ENCODE assay signal across 1 cellular context in genomic region chr2:196128749-196129148, GRCh38.
A peak's percentile ranks its signal among the peaks of the same experiment; 100 is the strongest.
TF ChIP-seq lines count a peak whose summit lies in the region.

No MANE protein-coding gene starts in this region.

TF ChIP-seq in K562, 482 proteins besides CTCF, POLR2A, EP300 and RAD21 (continues in another document):
- TF ChIP-seq CUX1 (CRISPR knock-in tag; IDR thresholded peaks at IDR 0.05) (no peak), TFE3 (CRISPR knock-in tag; IDR thresholded peaks at IDR 0.05) (no peak), JUN (IDR thresholded peaks at IDR 0.05; ENCODE audit: borderline replicate concordance, low read depth, low read length) (no peak), JUN (CRISPR knock-in tag; IDR thresholded peaks at IDR 0.05; ENCODE audit: borderline replicate concordance) (no peak), KDM4B (IDR thresholded peaks at IDR 0.05; ENCODE audit: borderline replicate concordance in 2 of 2, low read depth in 1 of 2) (no peak), ZNF311 (CRISPR knock-in tag; IDR thresholded peaks at IDR 0.05) (no peak), SIN3B (IDR thresholded peaks at IDR 0.05; ENCODE audit: low read depth) (no peak), AFF1 (IDR thresholded peaks at IDR 0.05; ENCODE audit: low read depth in 1 of 2, partially characterized antibody in 2 of 2) (no peak), STAT6 (CRISPR knock-in tag; IDR thresholded peaks at IDR 0.05) (no peak), HMG20A (CRISPR knock-in tag; conservative IDR thresholded peaks at IDR 0.05) (no peak), CHCHD3 (CRISPR knock-in tag; IDR thresholded peaks at IDR 0.05) (no peak), ZNF146 (CRISPR knock-in tag; IDR thresholded peaks at IDR 0.05; ENCODE audit: unreplicated experiment) (no peak), GABPB2 (CRISPR knock-in tag; conservative IDR thresholded peaks at IDR 0.05) (no peak), ARNT (IDR thresholded peaks at IDR 0.05) (no peak), TCF7L2 (IDR thresholded peaks at IDR 0.05; ENCODE audit: low read depth, low read length) (no peak), PML (IDR thresholded peaks at IDR 0.05; ENCODE audit: low read length) (peak; percentile 34; the same call in 1 of the 2 replicates), ZFP36 (IDR thresholded peaks at IDR 0.05; ENCODE audit: low read depth, low read length, partially characterized antibody) (no peak), RNF2 (IDR thresholded peaks at IDR 0.05) (peak; percentile 72; the same call in 1 of the 2 replicates), TCF3 (CRISPR knock-in tag; IDR thresholded peaks at IDR 0.05) (peak; percentile 57), SOX6 (IDR thresholded peaks at IDR 0.05) (peak; percentile 51; the same call in 1 of the 2 replicates), SMARCE1 (IDR thresholded peaks at IDR 0.05) (peak; percentile 59; the same call in 1 of the 2 replicates), MEIS2 (IDR thresholded peaks at IDR 0.05; ENCODE audit: partially characterized antibody) (peak; percentile 64), KAT7 (CRISPR knock-in tag; IDR thresholded peaks at IDR 0.05; ENCODE audit: borderline replicate concordance) (no peak), SMARCA4 (IDR thresholded peaks at IDR 0.05) (peak; percentile 71), CBFA2T3 (IDR thresholded peaks at IDR 0.05) (peak; percentile 79), PHF8 (IDR thresholded peaks at IDR 0.05; ENCODE audit: borderline replicate concordance, low read length) (no peak), MCM7 (IDR thresholded peaks at IDR 0.05) (no peak), POLR2B (IDR thresholded peaks at IDR 0.05; ENCODE audit: low read depth, partially characterized antibody) (no peak), ETV1 (tag; conservative IDR thresholded peaks at IDR 0.05; ENCODE audit: low read depth) (no peak), CXXC5 (CRISPR knock-in tag; IDR thresholded peaks at IDR 0.05) (no peak), MAFK (IDR thresholded peaks at IDR 0.05; ENCODE audit: low read length) (no peak), PBX2 (CRISPR knock-in tag; IDR thresholded peaks at IDR 0.05; ENCODE audit: low read depth) (no peak), PBX2 (tag; conservative IDR thresholded peaks at IDR 0.05; ENCODE audit: low read depth) (peak; percentile 29; the same call in 1 of the 2 replicates), RCOR1 (IDR thresholded peaks at IDR 0.05; ENCODE audit: borderline replicate concordance in 1 of 2, low read depth in 2 of 2, low read length in 2 of 2) (peak in 1 of 2 experiments; percentile 74; a peak in 2 of 4 replicates), ZNF444 (CRISPR knock-in tag; IDR thresholded peaks at IDR 0.05) (no peak), ILF3 (IDR thresholded peaks at IDR 0.05; ENCODE audit: borderline replicate concordance) (no peak), NR3C1 (CRISPR knock-in tag; IDR thresholded peaks at IDR 0.05) (no peak), TRIM25 (IDR thresholded peaks at IDR 0.05; ENCODE audit: borderline replicate concordance) (no peak), NCOR1 (IDR thresholded peaks at IDR 0.05) (peak; percentile 41; the same call in 1 of the 2 replicates), HNRNPK (IDR thresholded peaks at IDR 0.05; ENCODE audit: low read depth, low read length, poor library complexity, severe bottlenecking) (no peak), ZC3H8 (IDR thresholded peaks at IDR 0.05) (no peak), NEUROD1 (IDR thresholded peaks at IDR 0.05; ENCODE audit: borderline replicate concordance, low read depth, low read length, partially characterized antibody) (no peak), CBFA2T2 (conservative IDR thresholded peaks at IDR 0.05) (peak; percentile 51), SFPQ (IDR thresholded peaks at IDR 0.05; ENCODE audit: low read depth, low read length) (no peak), TAL1 (IDR thresholded peaks at IDR 0.05) (peak; percentile 63; the same call in 1 of the 2 replicates), FOXP1 (CRISPR knock-in tag; IDR thresholded peaks at IDR 0.05) (no peak)
